14 cellular contexts compared by ENCODE assay signal in genomic region chr14:32072701-32073100, GRCh38. TPM values are rescaled to one million over a fixed set of nuclear protein-coding genes. Genes with fewer than 3 reads are reported as not detected.
DNase-seq lines count a peak whose midpoint lies in the region; ATAC-seq, FAIRE-seq and TF ChIP-seq lines count a peak whose summit lies in the region.
"Had no signal": no experiment of that assay in that cellular context is flagged by ENCODE, and none has a peak within 500 bp of the region (broad histone marks: within the 10 kb centered on the region; RNA-seq: fewer than 3 reads in every experiment).

No MANE protein-coding gene starts in this region.

- H3K36me3 ChIP-seq in A673 (ENCODE audit: insufficient read depth, low read length, poor library complexity, severe bottlenecking) (no peaks in the 10 kb centered on the region), esophagus muscularis mucosa (no peaks in the 10 kb centered on the region), stomach smooth muscle (ENCODE audit: control insufficient read depth in 2 of 2, insufficient read depth in 2 of 2, low read length in 2 of 2) (no peaks in the 10 kb centered on the region)
- H3K36me3 ChIP-seq: BLaER1 had no signal

- no peak overlapping the region for H3K9ac ChIP-seq in stomach smooth muscle (ENCODE audit: low read length in 2 of 2)
- H3K9ac ChIP-seq: BLaER1 had no signal

- H3K9me3 ChIP-seq in A673 (ENCODE audit: low read depth, low read length, poor library complexity, severe bottlenecking) (no peaks in the 10 kb centered on the region), esophagus muscularis mucosa (no peaks in the 10 kb centered on the region), stomach smooth muscle (ENCODE audit: control insufficient read depth in 2 of 2, low read length in 2 of 2) (no peaks in the 10 kb centered on the region)
- H3K9me3 ChIP-seq: BLaER1, HAP-1 had no signal

- H3K27me3 Mint-ChIP-seq in activated naive CD8-positive, alpha-beta T cell treated with anti-CD3 and anti-CD28 coated beads, Interleukin-2, amount 50 U/mL, for 24 hours: no peaks in the 10 kb centered on the region
- H3K27me3 Mint-ChIP-seq: CD4-positive, alpha-beta T cell had no signal

- H3K36me3 Mint-ChIP-seq in activated naive CD8-positive, alpha-beta T cell treated with anti-CD3 and anti-CD28 coated beads, Interleukin-2, amount 50 U/mL, for 24 hours (ENCODE audit: low read depth): no peaks in the 10 kb centered on the region

- TF ChIP-seq POLR2A in esophagus muscularis mucosa (IDR thresholded peaks at IDR 0.05; ENCODE audit: low read depth): no peak

- H3K9me3 Mint-ChIP-seq in activated naive CD8-positive, alpha-beta T cell treated with anti-CD3 and anti-CD28 coated beads, Interleukin-2, amount 50 U/mL, for 24 hours: no peaks in the 10 kb centered on the region
- H3K9me3 Mint-ChIP-seq: CD4-positive, alpha-beta T cell had no signal

- H3K4me3 ChIP-seq in A673 (ENCODE audit: low read depth, low read length, poor library complexity, severe bottlenecking): no peak overlapping the region
- H3K4me3 ChIP-seq in esophagus muscularis mucosa: no peak overlapping the region
- no peak overlapping the region for H3K4me3 ChIP-seq in stomach smooth muscle (ENCODE audit: low read length in 2 of 2)
- H3K4me3 ChIP-seq: BLaER1, HAP-1 had no signal

- H3K27me3 ChIP-seq in A673 (replicated peaks; ENCODE audit: insufficient read depth, low read depth, low read length, poor library complexity) (peaks cover 4% of the 10 kb centered on the region), esophagus muscularis mucosa (no peaks in the 10 kb centered on the region), stomach smooth muscle (ENCODE audit: control insufficient read depth in 1 of 2, insufficient read depth in 2 of 2, low read length in 2 of 2) (no peaks in the 10 kb centered on the region)
- H3K27me3 ChIP-seq: BLaER1 had no signal

- H3K27ac ChIP-seq in A673 (ENCODE audit: low read depth, low read length, poor library complexity, severe bottlenecking): no peak overlapping the region
- peak overlapping the region; percentile 18 to 100 (median 53) for H3K27ac ChIP-seq in esophagus muscularis mucosa (replicated peaks in 1 of 4)
- H3K27ac ChIP-seq in stomach smooth muscle (ENCODE audit: low read length): peak overlapping the region; percentile 8
- H3K27ac ChIP-seq: BLaER1 had no signal

- H3K27ac Mint-ChIP-seq in activated naive CD8-positive, alpha-beta T cell treated with anti-CD3 and anti-CD28 coated beads, Interleukin-2, amount 50 U/mL, for 24 hours: no peak overlapping the region
- H3K27ac Mint-ChIP-seq: CD4-positive, alpha-beta T cell had no signal

- TF ChIP-seq CTCF in A673 (conservative IDR thresholded peaks at IDR 0.05; ENCODE audit: low read depth, low read length) (no peak), D721Med (IDR thresholded peaks at IDR 0.05; ENCODE audit: insufficient read depth, missing control alignments) (no peak), esophagus muscularis mucosa (IDR thresholded peaks at IDR 0.05) (no peak)

- FAIRE-seq in D721Med (lab: Jason Lieb, UNC): peak; percentile 32

- CTCF ChIA-PET in A673 (lab: Charles Lee): interaction anchor here (1.3 to 1.5 kb wide), 2 partner anchors 178 to 180 kb away, joined by 4 to 7 read pairs; no protein-coding TSS in a partner anchor

- 19% methylated on average over 1 of the region's 1 CpG for WGBS in esophagus muscularis mucosa

- BruUV-seq in A673 (replicated peaks; lab: Mats Ljungman, UMichigan): no TSS peak

- DNase-seq in A673 (ENCODE audit: low spot score) (peak; percentile 21), D721Med (ENCODE audit: insufficient read length, low spot score) (no peak), esophagus muscularis mucosa (ENCODE audit: extremely low spot score) (no peak), posterior cingulate gyrus (no peak)
- DNase-seq in activated naive CD8-positive, alpha-beta T cell treated with anti-CD3 and anti-CD28 coated beads, Interleukin-2, amount 50 U/mL, for 24 hours: no peak
- DNase-seq: AML-193; CD4-positive, alpha-beta T cell; DMS153; DMS79 treated with DMSO at 0.1 percent for 48 hours; GF-D8 had no signal

- H3K4me1 ChIP-seq in A673 (ENCODE audit: insufficient read depth, low read length, poor library complexity, severe bottlenecking) (peaks cover 4% of the 10 kb centered on the region), esophagus muscularis mucosa (peaks cover 0 to 33% (median 27%) of the 10 kb centered on the region in 4 donors), stomach smooth muscle (ENCODE audit: control insufficient read depth, insufficient read depth, low read length) (peaks cover 13% of the 10 kb centered on the region)

- ATAC-seq in activated naive CD8-positive, alpha-beta T cell treated with anti-CD3 and anti-CD28 coated beads, Interleukin-2, amount 50 U/mL, for 24 hours: no peak
- ATAC-seq in HG03520 (IDR thresholded peaks at IDR 0.05; ENCODE audit: unreplicated experiment): no peak

- H3K4me1 Mint-ChIP-seq in activated naive CD8-positive, alpha-beta T cell treated with anti-CD3 and anti-CD28 coated beads, Interleukin-2, amount 50 U/mL, for 24 hours: peaks cover 14% of the 10 kb centered on the region

- TF ChIP-seq EP300 in esophagus muscularis mucosa (IDR thresholded peaks at IDR 0.05): no peak

- H3K4me3 Mint-ChIP-seq in activated naive CD8-positive, alpha-beta T cell treated with anti-CD3 and anti-CD28 coated beads, Interleukin-2, amount 50 U/mL, for 24 hours: no peak overlapping the region
- H3K4me3 Mint-ChIP-seq: CD4-positive, alpha-beta T cell had no signal

- intact Hi-C loops in A673 (cut with micrococcal nuclease; ENCODE audit: unreplicated experiment) (loop anchor here (1.0 to 10.0 kb wide), 5 partner anchors 131 to 558 kb away; partner anchors contain the start of gene RNU6-8), esophagus muscularis mucosa (cut with DNase I) (loop anchor here (2.0 to 10.0 kb wide), 2 partner anchors 138 to 180 kb away; no protein-coding TSS in a partner anchor), posterior cingulate gyrus (cut with DNase I) (loop anchor here (1.0 to 10.0 kb wide), 4 partner anchors 138 to 508 kb away; partner anchors contain the start of gene NUBPL)

- POLR2A ChIA-PET in A673 (lab: Charles Lee; ENCODE audit: low non-redundant PET): no interaction called here

RNA-seq across cellular contexts. Expression of gene ARHGAP5, which starts 4.4 kb away (rescaled TPM):
- total RNA-seq in A673 (2021) (44.5 and 51.3 TPM in 2 replicates), esophagus muscularis mucosa (100 to 1,000 TPM; 171 to 223 (median 196) TPM)
